In the genomic region with DNA sequence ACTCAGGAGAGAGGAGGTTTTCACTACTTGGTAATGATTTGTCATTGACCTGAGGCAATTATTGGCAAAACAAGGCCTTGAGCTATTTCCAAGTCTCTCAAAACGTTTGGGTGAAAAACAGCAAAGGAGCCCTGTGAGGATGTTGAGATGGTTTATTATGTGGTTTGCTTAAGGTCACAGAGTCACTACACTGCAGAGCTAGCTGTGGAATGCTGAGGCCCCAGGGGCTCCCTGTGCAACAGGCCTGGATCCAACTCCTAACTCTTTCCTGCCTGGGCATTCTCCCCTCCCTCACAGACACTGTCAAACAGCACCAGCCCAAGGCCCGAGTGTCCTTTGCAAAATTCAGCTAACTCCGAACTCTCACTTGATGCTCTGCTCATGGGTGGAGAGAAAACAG, we compare ENCODE assay signal across 16 cellular contexts.
"Had no signal": no experiment of that assay in that cellular context is flagged by ENCODE, and none has a peak within 500 bp of the region (broad histone marks: within the 10 kb centered on the region; RNA-seq: fewer than 3 reads in every experiment).

No MANE protein-coding gene starts in this region.

- H3K4me1 Mint-ChIP-seq: activated CD4-positive, alpha-beta T cell treated with anti-CD3 and anti-CD28 coated beads, Interleukin-2, amount 10 ng/mL, durations not matched to agents 7 days and 5 days; natural killer cell had no signal

- H3K27me3 ChIP-seq: ascending aorta, colonic mucosa, esophagus squamous epithelium, left lung, right lobe of liver, SJSA1 had no signal

- H3K36me3 Mint-ChIP-seq: natural killer cell had no signal

- H3K27ac Mint-ChIP-seq: activated CD4-positive, alpha-beta T cell treated with anti-CD3 and anti-CD28 coated beads, Interleukin-2, amount 10 ng/mL, durations not matched to agents 7 days and 5 days; natural killer cell had no signal

- H3K4me3 ChIP-seq: ascending aorta, colonic mucosa, esophagus squamous epithelium, left lung, prostate gland, right lobe of liver, SJSA1, thoracic aorta had no signal

- H3K4me1 ChIP-seq: ascending aorta, colonic mucosa, esophagus squamous epithelium, left lung, prostate gland, right lobe of liver, SJSA1 had no signal

- DNase-seq: activated CD4-positive, alpha-beta T cell treated with anti-CD3 and anti-CD28 coated beads, Interleukin-2, amount 10 ng/mL, durations not matched to agents 7 days and 5 days; activated naive CD4-positive, alpha-beta T cell treated with Interleukin-2 at 50 U/mL for 16 hours; caudate nucleus; colonic mucosa; effector CD4-positive, alpha-beta T cell; esophagus squamous epithelium; foreskin fibroblast; head of caudate nucleus; left lung; natural killer cell; right lobe of liver; stimulated activated CD4-positive, alpha-beta T cell treated with anti-CD3 and anti-CD28 coated beads, Interleukin-1b, Interleukin-23, amount 100 ng/mL, for 48 hours had no signal

- H3K36me3 ChIP-seq: ascending aorta, colonic mucosa, esophagus squamous epithelium, left lung, prostate gland, right lobe of liver, SJSA1, thoracic aorta had no signal

- H3K4me3 Mint-ChIP-seq: activated CD4-positive, alpha-beta T cell treated with anti-CD3 and anti-CD28 coated beads, Interleukin-2, amount 10 ng/mL, durations not matched to agents 7 days and 5 days; natural killer cell had no signal

- H3K9me3 ChIP-seq: ascending aorta, colonic mucosa, prostate gland, right lobe of liver, thoracic aorta had no signal

- H3K27ac ChIP-seq: ascending aorta, colonic mucosa, esophagus squamous epithelium, left lung, prostate gland, right lobe of liver, SJSA1, thoracic aorta had no signal

- H3K27me3 Mint-ChIP-seq: activated CD4-positive, alpha-beta T cell treated with anti-CD3 and anti-CD28 coated beads, Interleukin-2, amount 10 ng/mL, durations not matched to agents 7 days and 5 days had no signal
